Comparison of ENCODE assay signal across 8 cellular contexts in genomic region chr17:76868669-76869208, GRCh38. TPM values are rescaled to one million over a fixed set of nuclear protein-coding genes. Genes with fewer than 3 reads are reported as not detected.
A peak's percentile ranks its signal among the peaks of the same experiment; 100 is the strongest.
DNase-seq lines count a peak whose midpoint lies in the region; ATAC-seq and TF ChIP-seq lines count a peak whose summit lies in the region.

No MANE protein-coding gene starts in this region.

- no peak overlapping the region for H3K27ac Mint-ChIP-seq in effector memory CD8-positive, alpha-beta T cell

- H3K4me1 ChIP-seq in NT2/D1 (ENCODE audit: insufficient read depth, insufficient read length) (peaks cover 20% of the 10 kb centered on the region), prostate gland (replicated peaks) (no peaks in the 10 kb centered on the region)

- no peaks in the 10 kb centered on the region for H3K9me3 ChIP-seq in NT2/D1 (ENCODE audit: insufficient read depth, low read length)
- no peaks in the 10 kb centered on the region for H3K9me3 ChIP-seq in prostate gland

- no peaks in the 10 kb centered on the region for H3K9me3 Mint-ChIP-seq in effector memory CD8-positive, alpha-beta T cell

- peaks cover 4% of the 10 kb centered on the region for H3K36me3 Mint-ChIP-seq in effector memory CD8-positive, alpha-beta T cell (ENCODE audit: insufficient read depth)

- peak overlapping the region; percentile 45 to 62 for H3K4me3 Mint-ChIP-seq in effector memory CD8-positive, alpha-beta T cell

- H3K4me3 ChIP-seq in NT2/D1 (ENCODE audit: insufficient read length, low read depth) (peak overlapping the region; percentile 61), prostate gland (peak overlapping the region; percentile 18 to 28)

- peak; percentile 9 for TF ChIP-seq POLR2A in prostate gland (IDR thresholded peaks at IDR 0.05)

- DNase-seq in GM03348 (ENCODE audit: low spot score) (peak; percentile 43), NT2/D1 (ENCODE audit: low read depth, low spot score) (no peak), prostate gland (ENCODE audit: low spot score) (no peak), NAMALWA (ENCODE audit: low spot score) (no peak), ureter (ENCODE audit: low spot score) (no peak)
- DNase-seq in effector memory CD8-positive, alpha-beta T cell = peak in 1 of 3 experiments; percentile 11

- H3K27me3 Mint-ChIP-seq in effector memory CD8-positive, alpha-beta T cell = peaks cover 29 to 59% of the 10 kb centered on the region in 2 donors

- ATAC-seq in effector memory CD8-positive, alpha-beta T cell (replicated peaks) = no peak
- ATAC-seq in HG03039 (IDR thresholded peaks at IDR 0.05; ENCODE audit: unreplicated experiment) = no peak
- ATAC-seq in HG02938 (IDR thresholded peaks at IDR 0.05; ENCODE audit: unreplicated experiment) = no peak

- no peak overlapping the region for H3K27ac ChIP-seq in prostate gland

- intact Hi-C loops in prostate gland (cut with DNase I) = loop anchor here (5.0 kb wide), 2 partner anchors 189 to 374 kb away; no protein-coding TSS in a partner anchor

- H3K27me3 ChIP-seq in NT2/D1 (ENCODE audit: insufficient read depth, insufficient read length) = peaks cover 14% of the 10 kb centered on the region
- peaks cover 20% of the 10 kb centered on the region for H3K27me3 ChIP-seq in prostate gland (replicated peaks; ENCODE audit: insufficient read depth)

- H3K36me3 ChIP-seq in NT2/D1 (ENCODE audit: insufficient read depth, insufficient read length, low read length) = peaks cover 10% of the 10 kb centered on the region
- H3K36me3 ChIP-seq in prostate gland = no peaks in the 10 kb centered on the region

- 2% methylated on average over 64 of the region's 68 CpGs for WGBS in prostate gland

- peaks cover 5 to 6% of the 10 kb centered on the region in 2 donors for H3K4me1 Mint-ChIP-seq in effector memory CD8-positive, alpha-beta T cell (ENCODE audit: low read depth in 2 of 2)

- H3K9ac ChIP-seq in NT2/D1 (ENCODE audit: insufficient read length, low read depth) = peak overlapping the region; percentile 80

- no peak for TF ChIP-seq CTCF in prostate gland (IDR thresholded peaks at IDR 0.05)

RNA-seq across cellular contexts. Expression of gene MGAT5B, which starts 0.5 kb away (rescaled TPM):
- total RNA-seq in prostate gland (1 to 10 TPM in 1 of 2 donors, under 1 TPM in 1; 0.14 to 4.1 TPM), ureter (1.7 TPM)
